In the genomic region with DNA sequence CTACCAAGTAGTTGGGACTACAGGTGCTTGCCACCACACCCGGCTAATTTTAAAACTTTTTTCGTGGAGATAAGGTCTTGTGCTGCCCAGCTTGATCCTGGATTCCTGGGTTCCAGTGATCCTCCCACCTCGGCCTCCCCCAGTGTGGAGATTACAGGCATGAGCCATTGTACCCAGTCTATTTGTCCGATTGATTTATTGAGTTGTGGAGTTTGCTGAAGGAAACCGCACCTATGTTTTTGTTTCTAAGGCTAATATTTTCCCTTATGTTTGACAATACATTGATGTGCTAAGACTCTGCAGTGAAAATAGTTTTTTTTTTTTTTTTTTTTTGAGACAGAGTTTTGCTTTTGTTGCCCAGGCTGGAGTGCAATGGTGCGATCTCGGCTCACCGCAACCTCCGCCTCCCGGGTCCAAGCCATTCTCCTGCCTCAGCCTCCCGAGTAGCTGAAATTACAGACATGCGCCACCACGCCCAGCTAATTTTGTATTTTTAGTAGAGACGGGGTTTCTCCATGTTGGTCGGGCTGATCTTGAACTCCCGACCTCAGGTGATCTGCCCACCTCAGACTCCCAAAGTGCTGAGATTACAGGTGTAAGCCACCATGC, we compare ENCODE assay signal across 1 cellular context.
TF ChIP-seq lines count a peak whose summit lies in the region.
"Not testable (repeated sequence)": the region's sequence is repeated elsewhere in the genome, so short reads cannot be mapped to it uniquely, and the experiment has no call there.

No MANE protein-coding gene starts in this region.

TF ChIP-seq in HepG2, 621 proteins besides CTCF, POLR2A, EP300 and RAD21 (continues in another document):
- TF ChIP-seq, protein P1, sequence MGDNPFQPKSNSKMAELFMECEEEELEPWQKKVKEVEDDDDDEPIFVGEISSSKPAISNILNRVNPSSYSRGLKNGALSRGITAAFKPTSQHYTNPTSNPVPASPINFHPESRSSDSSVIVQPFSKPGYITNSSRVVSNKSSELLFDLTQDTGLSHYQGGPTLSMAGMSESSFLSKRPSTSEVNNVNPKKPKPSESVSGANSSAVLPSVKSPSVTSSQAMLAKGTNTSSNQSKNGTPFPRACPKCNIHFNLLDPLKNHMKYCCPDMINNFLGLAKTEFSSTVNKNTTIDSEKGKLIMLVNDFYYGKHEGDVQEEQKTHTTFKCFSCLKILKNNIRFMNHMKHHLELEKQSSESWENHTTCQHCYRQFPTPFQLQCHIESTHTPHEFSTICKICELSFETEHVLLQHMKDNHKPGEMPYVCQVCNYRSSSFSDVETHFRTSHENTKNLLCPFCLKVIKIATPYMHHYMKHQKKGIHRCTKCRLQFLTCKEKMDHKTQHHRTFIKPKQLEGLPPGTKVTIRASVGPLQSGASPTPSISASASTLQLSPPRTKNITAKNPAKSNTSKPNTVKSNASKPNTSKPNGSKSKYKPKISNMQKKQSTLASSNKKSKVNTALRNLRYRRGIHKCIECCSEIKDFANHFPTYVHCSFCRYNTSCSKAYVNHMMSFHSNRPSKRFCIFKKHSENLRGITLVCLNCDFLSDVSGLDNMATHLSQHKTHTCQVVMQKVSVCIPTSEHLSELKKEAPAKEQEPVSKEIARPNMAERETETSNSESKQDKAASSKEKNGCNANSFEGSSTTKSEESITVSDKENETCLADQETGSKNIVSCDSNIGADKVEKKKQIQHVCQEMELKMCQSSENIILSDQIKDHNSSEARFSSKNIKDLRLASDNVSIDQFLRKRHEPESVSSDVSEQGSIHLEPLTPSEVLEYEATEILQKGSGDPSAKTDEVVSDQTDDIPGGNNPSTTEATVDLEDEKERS (CRISPR knock-in tag; IDR thresholded peaks at IDR 0.05): peak; percentile 75; the same call in 1 of the 2 replicates
- TF ChIP-seq ZNF362 (CRISPR knock-in tag; IDR thresholded peaks at IDR 0.05; ENCODE audit: borderline replicate concordance) (peak; percentile 54; the same call in 1 of the 2 replicates), SOX13 (CRISPR knock-in tag; conservative IDR thresholded peaks at IDR 0.05 in 1 of 2, IDR thresholded peaks at IDR 0.05 in 1 of 2) (peak in 1 of 2 experiments; percentile 74; a peak in 2 of 4 replicates), HNF4A (CRISPR knock-in tag; IDR thresholded peaks at IDR 0.05) (peak; percentile 49), ZNF770 (CRISPR knock-in tag; IDR thresholded peaks at IDR 0.05) (peak; percentile 92), SOX6 (CRISPR knock-in tag; IDR thresholded peaks at IDR 0.05) (peak; percentile 90), KAT2B (IDR thresholded peaks at IDR 0.05; ENCODE audit: borderline replicate concordance, low read depth, low read length) (peak; percentile 98), RCOR2 (CRISPR knock-in tag; IDR thresholded peaks at IDR 0.05) (0 out of 2 replicates have a peak, but pooled peaks have one; percentile 45), ONECUT2 (CRISPR knock-in tag; IDR thresholded peaks at IDR 0.05) (peak; percentile 84), PAXIP1 (CRISPR knock-in tag; conservative IDR thresholded peaks at IDR 0.05) (peak; percentile 76), ZMYM3 (CRISPR knock-in tag; IDR thresholded peaks at IDR 0.05) (peak; percentile 56; the same call in 1 of the 2 replicates), BCL6 (CRISPR knock-in tag; IDR thresholded peaks at IDR 0.05) (0 out of 2 replicates have a peak, but pooled peaks have one; percentile 19), FOXA3 (CRISPR knock-in tag; IDR thresholded peaks at IDR 0.05) (peak; percentile 33; the same call in 1 of the 2 replicates), SOX5 (CRISPR knock-in tag; IDR thresholded peaks at IDR 0.05; ENCODE audit: borderline replicate concordance) (0 out of 2 replicates have a peak, but pooled peaks have one; percentile 9), SNAI1 (CRISPR knock-in tag; IDR thresholded peaks at IDR 0.05; ENCODE audit: borderline replicate concordance) (0 out of 2 replicates have a peak, but pooled peaks have one; percentile 36), FOXP1 (CRISPR knock-in tag; IDR thresholded peaks at IDR 0.05) (peak; percentile 48; the same call in 1 of the 2 replicates), NCOA2 (CRISPR knock-in tag; IDR thresholded peaks at IDR 0.05) (peak; percentile 34; the same call in 1 of the 2 replicates), SALL1 (CRISPR knock-in tag; IDR thresholded peaks at IDR 0.05) (peak; percentile 76), GATAD2A (CRISPR knock-in tag; IDR thresholded peaks at IDR 0.05) (peak; percentile 43)
- not testable (repeated sequence) for TF ChIP-seq SOX13, SOX6, FOXP1 (IDR thresholded peaks at IDR 0.05)
- TF ChIP-seq, protein P2, sequence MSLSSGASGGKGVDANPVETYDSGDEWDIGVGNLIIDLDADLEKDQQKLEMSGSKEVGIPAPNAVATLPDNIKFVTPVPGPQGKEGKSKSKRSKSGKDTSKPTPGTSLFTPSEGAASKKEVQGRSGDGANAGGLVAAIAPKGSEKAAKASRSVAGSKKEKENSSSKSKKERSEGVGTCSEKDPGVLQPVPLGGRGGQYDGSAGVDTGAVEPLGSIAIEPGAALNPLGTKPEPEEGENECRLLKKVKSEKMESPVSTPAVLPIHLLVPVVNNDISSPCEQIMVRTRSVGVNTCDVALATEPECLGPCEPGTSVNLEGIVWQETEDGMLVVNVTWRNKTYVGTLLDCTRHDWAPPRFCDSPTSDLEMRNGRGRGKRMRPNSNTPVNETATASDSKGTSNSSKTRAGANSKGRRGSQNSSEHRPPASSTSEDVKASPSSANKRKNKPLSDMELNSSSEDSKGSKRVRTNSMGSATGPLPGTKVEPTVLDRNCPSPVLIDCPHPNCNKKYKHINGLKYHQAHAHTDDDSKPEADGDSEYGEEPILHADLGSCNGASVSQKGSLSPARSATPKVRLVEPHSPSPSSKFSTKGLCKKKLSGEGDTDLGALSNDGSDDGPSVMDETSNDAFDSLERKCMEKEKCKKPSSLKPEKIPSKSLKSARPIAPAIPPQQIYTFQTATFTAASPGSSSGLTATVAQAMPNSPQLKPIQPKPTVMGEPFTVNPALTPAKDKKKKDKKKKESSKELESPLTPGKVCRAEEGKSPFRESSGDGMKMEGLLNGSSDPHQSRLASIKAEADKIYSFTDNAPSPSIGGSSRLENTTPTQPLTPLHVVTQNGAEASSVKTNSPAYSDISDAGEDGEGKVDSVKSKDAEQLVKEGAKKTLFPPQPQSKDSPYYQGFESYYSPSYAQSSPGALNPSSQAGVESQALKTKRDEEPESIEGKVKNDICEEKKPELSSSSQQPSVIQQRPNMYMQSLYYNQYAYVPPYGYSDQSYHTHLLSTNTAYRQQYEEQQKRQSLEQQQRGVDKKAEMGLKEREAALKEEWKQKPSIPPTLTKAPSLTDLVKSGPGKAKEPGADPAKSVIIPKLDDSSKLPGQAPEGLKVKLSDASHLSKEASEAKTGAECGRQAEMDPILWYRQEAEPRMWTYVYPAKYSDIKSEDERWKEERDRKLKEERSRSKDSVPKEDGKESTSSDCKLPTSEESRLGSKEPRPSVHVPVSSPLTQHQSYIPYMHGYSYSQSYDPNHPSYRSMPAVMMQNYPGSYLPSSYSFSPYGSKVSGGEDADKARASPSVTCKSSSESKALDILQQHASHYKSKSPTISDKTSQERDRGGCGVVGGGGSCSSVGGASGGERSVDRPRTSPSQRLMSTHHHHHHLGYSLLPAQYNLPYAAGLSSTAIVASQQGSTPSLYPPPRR (CRISPR knock-in tag; IDR thresholded peaks at IDR 0.05; ENCODE audit: borderline replicate concordance): peak; percentile 26; the same call in 1 of the 2 replicates
- TF ChIP-seq, protein P3, sequence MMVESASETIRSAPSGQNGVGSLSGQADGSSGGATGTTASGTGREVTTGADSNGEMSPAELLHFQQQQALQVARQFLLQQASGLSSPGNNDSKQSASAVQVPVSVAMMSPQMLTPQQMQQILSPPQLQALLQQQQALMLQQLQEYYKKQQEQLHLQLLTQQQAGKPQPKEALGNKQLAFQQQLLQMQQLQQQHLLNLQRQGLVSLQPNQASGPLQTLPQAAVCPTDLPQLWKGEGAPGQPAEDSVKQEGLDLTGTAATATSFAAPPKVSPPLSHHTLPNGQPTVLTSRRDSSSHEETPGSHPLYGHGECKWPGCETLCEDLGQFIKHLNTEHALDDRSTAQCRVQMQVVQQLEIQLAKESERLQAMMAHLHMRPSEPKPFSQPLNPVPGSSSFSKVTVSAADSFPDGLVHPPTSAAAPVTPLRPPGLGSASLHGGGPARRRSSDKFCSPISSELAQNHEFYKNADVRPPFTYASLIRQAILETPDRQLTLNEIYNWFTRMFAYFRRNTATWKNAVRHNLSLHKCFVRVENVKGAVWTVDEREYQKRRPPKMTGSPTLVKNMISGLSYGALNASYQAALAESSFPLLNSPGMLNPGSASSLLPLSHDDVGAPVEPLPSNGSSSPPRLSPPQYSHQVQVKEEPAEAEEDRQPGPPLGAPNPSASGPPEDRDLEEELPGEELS (CRISPR knock-in tag; IDR thresholded peaks at IDR 0.05): 0 out of 2 replicates have a peak, but pooled peaks have one; percentile 27
- TF ChIP-seq, protein P4, sequence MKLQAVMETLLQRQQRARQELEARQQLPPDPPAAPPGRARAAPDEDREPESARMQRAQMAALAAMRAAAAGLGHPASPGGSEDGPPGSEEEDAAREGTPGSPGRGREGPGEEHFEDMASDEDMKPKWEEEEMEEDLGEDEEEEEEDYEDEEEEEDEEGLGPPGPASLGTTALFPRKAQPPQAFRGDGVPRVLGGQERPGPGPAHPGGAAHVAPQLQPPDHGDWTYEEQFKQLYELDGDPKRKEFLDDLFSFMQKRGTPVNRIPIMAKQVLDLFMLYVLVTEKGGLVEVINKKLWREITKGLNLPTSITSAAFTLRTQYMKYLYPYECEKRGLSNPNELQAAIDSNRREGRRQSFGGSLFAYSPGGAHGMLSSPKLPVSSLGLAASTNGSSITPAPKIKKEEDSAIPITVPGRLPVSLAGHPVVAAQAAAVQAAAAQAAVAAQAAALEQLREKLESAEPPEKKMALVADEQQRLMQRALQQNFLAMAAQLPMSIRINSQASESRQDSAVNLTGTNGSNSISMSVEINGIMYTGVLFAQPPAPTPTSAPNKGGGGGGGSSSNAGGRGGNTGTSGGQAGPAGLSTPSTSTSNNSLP (IDR thresholded peaks at IDR 0.05; ENCODE audit: low read depth, low read length): 0 out of 2 replicates have a peak, but pooled peaks have one; percentile 11
- TF ChIP-seq, protein P5, sequence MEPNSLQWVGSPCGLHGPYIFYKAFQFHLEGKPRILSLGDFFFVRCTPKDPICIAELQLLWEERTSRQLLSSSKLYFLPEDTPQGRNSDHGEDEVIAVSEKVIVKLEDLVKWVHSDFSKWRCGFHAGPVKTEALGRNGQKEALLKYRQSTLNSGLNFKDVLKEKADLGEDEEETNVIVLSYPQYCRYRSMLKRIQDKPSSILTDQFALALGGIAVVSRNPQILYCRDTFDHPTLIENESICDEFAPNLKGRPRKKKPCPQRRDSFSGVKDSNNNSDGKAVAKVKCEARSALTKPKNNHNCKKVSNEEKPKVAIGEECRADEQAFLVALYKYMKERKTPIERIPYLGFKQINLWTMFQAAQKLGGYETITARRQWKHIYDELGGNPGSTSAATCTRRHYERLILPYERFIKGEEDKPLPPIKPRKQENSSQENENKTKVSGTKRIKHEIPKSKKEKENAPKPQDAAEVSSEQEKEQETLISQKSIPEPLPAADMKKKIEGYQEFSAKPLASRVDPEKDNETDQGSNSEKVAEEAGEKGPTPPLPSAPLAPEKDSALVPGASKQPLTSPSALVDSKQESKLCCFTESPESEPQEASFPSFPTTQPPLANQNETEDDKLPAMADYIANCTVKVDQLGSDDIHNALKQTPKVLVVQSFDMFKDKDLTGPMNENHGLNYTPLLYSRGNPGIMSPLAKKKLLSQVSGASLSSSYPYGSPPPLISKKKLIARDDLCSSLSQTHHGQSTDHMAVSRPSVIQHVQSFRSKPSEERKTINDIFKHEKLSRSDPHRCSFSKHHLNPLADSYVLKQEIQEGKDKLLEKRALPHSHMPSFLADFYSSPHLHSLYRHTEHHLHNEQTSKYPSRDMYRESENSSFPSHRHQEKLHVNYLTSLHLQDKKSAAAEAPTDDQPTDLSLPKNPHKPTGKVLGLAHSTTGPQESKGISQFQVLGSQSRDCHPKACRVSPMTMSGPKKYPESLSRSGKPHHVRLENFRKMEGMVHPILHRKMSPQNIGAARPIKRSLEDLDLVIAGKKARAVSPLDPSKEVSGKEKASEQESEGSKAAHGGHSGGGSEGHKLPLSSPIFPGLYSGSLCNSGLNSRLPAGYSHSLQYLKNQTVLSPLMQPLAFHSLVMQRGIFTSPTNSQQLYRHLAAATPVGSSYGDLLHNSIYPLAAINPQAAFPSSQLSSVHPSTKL (CRISPR knock-in tag; IDR thresholded peaks at IDR 0.05): 0 out of 2 replicates have a peak, but pooled peaks have one; percentile 32
